8 cellular contexts compared by ENCODE assay signal in genomic region chr11:75492181-75492820, GRCh38. TPM values are rescaled to one million over a fixed set of nuclear protein-coding genes. Genes with fewer than 3 reads are reported as not detected.
DNase-seq lines count a peak whose midpoint lies in the region; ATAC-seq and TF ChIP-seq lines count a peak whose summit lies in the region.

No MANE protein-coding gene starts in this region.

- H3K4me1 ChIP-seq in OCI-LY3 (ENCODE audit: low read length) = peaks cover 14% of the 10 kb centered on the region

- no peak for TF ChIP-seq POLR2A in erythroblast (IDR thresholded peaks at IDR 0.05; ENCODE audit: low read length)

- H3K27me3 Mint-ChIP-seq in activated T-cell treated with anti-CD3 and anti-CD28 coated beads, Interleukin-2, amount 50 U/mL, for 4 hours (ENCODE audit: low read depth) = no peaks in the 10 kb centered on the region

- H3K9ac ChIP-seq in OCI-LY3 (ENCODE audit: low read length) = peak overlapping the region; percentile 27; the same call in 1 of the 2 replicates

- H3K4me2 ChIP-seq in OCI-LY3 (ENCODE audit: low read length) = peak overlapping the region; percentile 83

- H3K9me3 Mint-ChIP-seq in activated T-cell treated with anti-CD3 and anti-CD28 coated beads, Interleukin-2, amount 50 U/mL, for 4 hours = no peaks in the 10 kb centered on the region

- H4K20me1 ChIP-seq in OCI-LY3 (ENCODE audit: insufficient read depth, low read length) = no peaks in the 10 kb centered on the region

- H3K79me2 ChIP-seq in OCI-LY3 (ENCODE audit: low read length) = no peaks in the 10 kb centered on the region

- H3K27me3 ChIP-seq in OCI-LY3 (ENCODE audit: low read depth, low read length) = no peaks in the 10 kb centered on the region

- no peak for TF ChIP-seq CTCF in OCI-LY3 (IDR thresholded peaks at IDR 0.05; ENCODE audit: low read depth, low read length)

- no peaks in the 10 kb centered on the region for H3K9me3 ChIP-seq in OCI-LY3 (ENCODE audit: insufficient read depth, low read length)

- ATAC-seq in activated T-cell treated with anti-CD3 and anti-CD28 coated beads, Interleukin-2, amount 50 U/mL, for 4 hours = peak; percentile 96 to 98
- ATAC-seq in HG03469 (IDR thresholded peaks at IDR 0.05; ENCODE audit: unreplicated experiment) = no peak

- H2AFZ ChIP-seq in OCI-LY3 (ENCODE audit: low read depth, low read length) = peak overlapping the region; percentile 91

- H3K36me3 Mint-ChIP-seq in activated T-cell treated with anti-CD3 and anti-CD28 coated beads, Interleukin-2, amount 50 U/mL, for 4 hours (ENCODE audit: insufficient read depth) = no peaks in the 10 kb centered on the region

- peak overlapping the region; percentile 53 for H3K27ac ChIP-seq in OCI-LY3 (ENCODE audit: low read length)

- peak overlapping the region; percentile 68 for H3K4me3 ChIP-seq in OCI-LY3 (ENCODE audit: low read length)

- H3K4me3 Mint-ChIP-seq in activated T-cell treated with anti-CD3 and anti-CD28 coated beads, Interleukin-2, amount 50 U/mL, for 4 hours = peak overlapping the region; percentile 62

- peak; percentile 34 for DNase-seq in NK-92 treated with Interleukin-12 subunit alpha and Interleukin-12 subunit beta, amount 100 ng/mL, for 24 hours (lab: John Stamatoyannopoulos, UW)
- no peak for DNase-seq in NK-92 (lab: John Stamatoyannopoulos, UW; ENCODE audit: unreplicated experiment)
- peak; percentile 58 for DNase-seq in activated T-cell treated with anti-CD3 and anti-CD28 coated beads, Interleukin-2, amount 50 U/mL, for 4 hours
- DNase-seq in renal cortical epithelial cell (ENCODE audit: low read depth) = peak; percentile 30
- no peak for DNase-seq in globus pallidus (ENCODE audit: low spot score)
- DNase-seq in erythroblast (lab: John Stamatoyannopoulos, UW) = no peak

- no peaks in the 10 kb centered on the region for H3K36me3 ChIP-seq in OCI-LY3 (replicated peaks; ENCODE audit: low read depth, low read length)

- H3K4me1 Mint-ChIP-seq in activated T-cell treated with anti-CD3 and anti-CD28 coated beads, Interleukin-2, amount 50 U/mL, for 4 hours (ENCODE audit: low read depth) = peaks cover 17% of the 10 kb centered on the region

RNA-seq across cellular contexts. Expression of gene GDPD5, which starts 33.4 kb away (rescaled TPM):
- 10 to 100 TPM in 1 of 3 donors, 1 to 10 TPM in 2; 5.4 to 10.9 (median 9.8) TPM for total RNA-seq in activated T-cell treated with anti-CD3 and anti-CD28 coated beads, Interleukin-2, amount 50 U/mL, for 4 hours
- total RNA-seq in renal cortical epithelial cell = 3.0 TPM in 2 replicates

RNA-seq across cellular contexts. Expression of gene KLHL35, which starts 59.3 kb away (rescaled TPM):
- 1 to 10 TPM in 2 of 3 donors, under 1 TPM in 1; 0.98 to 1.5 (median 1.3) TPM for total RNA-seq in activated T-cell treated with anti-CD3 and anti-CD28 coated beads, Interleukin-2, amount 50 U/mL, for 4 hours
- total RNA-seq in renal cortical epithelial cell = 0.70 and 3.1 TPM in 2 replicates

Comparison
In these comparisons a context has a peak if more than half of its experiments do, and no peak if none do; other contexts are left out.
1. DNase-seq: peak in NK-92 treated with Interleukin-12 subunit alpha and Interleukin-12 subunit beta, amount 100 ng/mL, for 24 hours (single experiment), activated T-cell treated with anti-CD3 and anti-CD28 coated beads, Interleukin-2, amount 50 U/mL, for 4 hours (single experiment) and renal cortical epithelial cell (single experiment); none in NK-92 (single experiment), globus pallidus (single experiment) and erythroblast (0 of 2).